8 cellular contexts compared by ENCODE assay signal in genomic region chr1:23742670-23743286, GRCh38. TPM values are rescaled to one million over a fixed set of nuclear protein-coding genes. Genes with fewer than 3 reads are reported as not detected.
DNase-seq lines count a peak whose midpoint lies in the region; ATAC-seq and TF ChIP-seq lines count a peak whose summit lies in the region.

No MANE protein-coding gene starts in this region.

- TF ChIP-seq CTCF in CD14-positive monocyte (IDR thresholded peaks at IDR 0.05) (no peak), breast epithelium (IDR thresholded peaks at IDR 0.05) (no peak), lower leg skin (IDR thresholded peaks at IDR 0.05) (no peak), thoracic aorta (IDR thresholded peaks at IDR 0.05) (no peak)

- peak overlapping the region; percentile 86 to 92 for H3K4me3 Mint-ChIP-seq in CD14-positive monocyte

- H3K36me3 ChIP-seq in MG63 (peaks cover 30% of the 10 kb centered on the region), breast epithelium (no peaks in the 10 kb centered on the region), thoracic aorta (no peaks in the 10 kb centered on the region)

- 9 to 17% methylated on average over 17 to 21 of the region's 28 CpGs for WGBS in lower leg skin, 2 donors

- H3K9me3 Mint-ChIP-seq in CD14-positive monocyte: no peaks in the 10 kb centered on the region

- H3K27ac Mint-ChIP-seq in CD14-positive monocyte: peak overlapping the region in 6 of 7 donors; percentile 75 to 86 (median 82)

- peaks cover 0 to 8% of the 10 kb centered on the region in 2 donors for H3K4me1 ChIP-seq in breast epithelium
- H3K4me1 ChIP-seq in thoracic aorta (ENCODE audit: control insufficient read depth in 1 of 2, low read depth in 2 of 2): peaks cover 11 to 24% of the 10 kb centered on the region in 2 donors

- DNase-seq in CD14-positive monocyte (ENCODE audit: low spot score) (no peak), MG63 (no peak), breast epithelium (ENCODE audit: low spot score in 2 of 2) (no peak), lower leg skin (ENCODE audit: low spot score in 2 of 2) (peak in 1 of 2 donors; percentile 86), thoracic aorta (ENCODE audit: low spot score) (no peak), 8988T (no peak), mucosa of gallbladder (ENCODE audit: low spot score) (no peak)

- intact Hi-C loops in CD14-positive monocyte (cut with micrococcal nuclease) (loop anchor here (5.0 to 10.0 kb wide), 2 partner anchors 50 to 188 kb away; partner anchors contain the start of genes ID3 (in 1 of the 2) and RPL11 (in 1 of the 2)), breast epithelium (cut with DNase I; ENCODE audit: low total_unique reads) (no loop called here), lower leg skin (cut with DNase I; ENCODE audit: low total_unique reads) (no loop called here)

- no peaks in the 10 kb centered on the region for H3K9me3 ChIP-seq in MG63
- no peaks in the 10 kb centered on the region for H3K9me3 ChIP-seq in breast epithelium
- H3K9me3 ChIP-seq in thoracic aorta: no peaks in the 10 kb centered on the region

- H3K4me3 ChIP-seq in MG63 (peak overlapping the region; percentile 90), breast epithelium (peak overlapping the region; percentile 79 to 92 (median 83)), lower leg skin (ENCODE audit: low read depth, poor library complexity, severe bottlenecking) (peak overlapping the region; percentile 74), thoracic aorta (peak overlapping the region; percentile 96)

- ATAC-seq in GM21367 (IDR thresholded peaks at IDR 0.05; ENCODE audit: unreplicated experiment): peak; percentile 15
- ATAC-seq in thoracic aorta (ENCODE audit: insufficient number of reproducible peaks, low FRiP score, low read depth): peak; percentile 37

- H3K27ac ChIP-seq in breast epithelium (peak overlapping the region; percentile 89), thoracic aorta (peak overlapping the region; percentile 77 to 83)

- TF ChIP-seq POLR2A in breast epithelium (IDR thresholded peaks at IDR 0.05) (no peak), lower leg skin (IDR thresholded peaks at IDR 0.05) (no peak)

- no peaks in the 10 kb centered on the region for H3K27me3 ChIP-seq in MG63
- H3K27me3 ChIP-seq in breast epithelium: no peaks in the 10 kb centered on the region
- H3K27me3 ChIP-seq in thoracic aorta (replicated peaks; ENCODE audit: insufficient read depth): no peaks in the 10 kb centered on the region

- H3K36me3 Mint-ChIP-seq in CD14-positive monocyte: peaks cover 9 to 17% of the 10 kb centered on the region in 2 donors

- H3K27me3 Mint-ChIP-seq in CD14-positive monocyte (ENCODE audit: low read depth in 3 of 3): peaks cover 0 to 4% (median 2%) of the 10 kb centered on the region in 3 donors

- peaks cover 30% of the 10 kb centered on the region for H3K4me1 Mint-ChIP-seq in CD14-positive monocyte

RNA-seq across cellular contexts. Expression of gene ELOA, which starts 0.5 kb away (rescaled TPM):
- 10 to 100 TPM; 28.7 to 31.2 TPM for polyA plus RNA-seq in CD14-positive monocyte
- 32.8 and 35.6 TPM in 2 replicates for total RNA-seq in MG63 (2014; rRNA removed; shearing (Covaris generic); ENCODE audit: low replicate concordance)
- total RNA-seq in breast epithelium (10 to 100 TPM; 30.3 to 61.9 (median 32.8) TPM), lower leg skin (10 to 100 TPM; 33.6 to 40.4 (median 39.9) TPM), thoracic aorta (10 to 100 TPM; 23.3 to 40.6 TPM), mucosa of gallbladder (35.0 TPM)

RNA-seq across cellular contexts. Expression of gene PITHD1, which starts 35.4 kb away (rescaled TPM):
- 10 to 100 TPM; 20.8 to 29.9 TPM for polyA plus RNA-seq in CD14-positive monocyte
- 64.2 and 116 TPM in 2 replicates for total RNA-seq in MG63 (2014; rRNA removed; shearing (Covaris generic); ENCODE audit: low replicate concordance)
- 10 to 100 TPM; 46.9 to 62.8 (median 60.3) TPM for total RNA-seq in breast epithelium
- total RNA-seq in lower leg skin: 100 to 1,000 TPM in 1 of 4 donors, 10 to 100 TPM in 3; 77.0 to 115 (median 85.7) TPM
- 10 to 100 TPM; 42.9 to 57.0 TPM for total RNA-seq in thoracic aorta
- total RNA-seq in mucosa of gallbladder: 49.0 TPM

RNA-seq across cellular contexts. Expression of gene LYPLA2, which starts 48.2 kb away (rescaled TPM):
- 10 to 100 TPM; 74.1 to 86.7 TPM for polyA plus RNA-seq in CD14-positive monocyte
- total RNA-seq in MG63 (2014; rRNA removed; shearing (Covaris generic); ENCODE audit: low replicate concordance): 38.5 and 68.6 TPM in 2 replicates
- total RNA-seq in breast epithelium (10 to 100 TPM; 31.8 to 52.8 (median 49.5) TPM), lower leg skin (10 to 100 TPM; 57.6 to 76.0 (median 66.7) TPM), thoracic aorta (10 to 100 TPM; 29.6 to 37.2 TPM), mucosa of gallbladder (63.2 TPM)

RNA-seq across cellular contexts. Expression of gene RPL11, which starts 51.2 kb away (rescaled TPM):
- 100 to 1,000 TPM; 542 to 552 TPM for polyA plus RNA-seq in CD14-positive monocyte
- 858 and 903 TPM in 2 replicates for total RNA-seq in MG63 (2014; rRNA removed; shearing (Covaris generic); ENCODE audit: low replicate concordance)
- total RNA-seq in breast epithelium: 1,000 to 10,000 TPM; 1,191 to 1,487 (median 1,340) TPM
- 1,000 to 10,000 TPM; 1,119 to 1,710 (median 1,561) TPM for total RNA-seq in lower leg skin
- total RNA-seq in thoracic aorta: 100 to 1,000 TPM; 433 to 469 TPM
- 732 TPM for total RNA-seq in mucosa of gallbladder

RNA-seq across cellular contexts. Expression of gene GALE, which starts 57.8 kb away (rescaled TPM):
- polyA plus RNA-seq in CD14-positive monocyte: 10 to 100 TPM; 17.6 to 18.0 TPM
- total RNA-seq in MG63 (2014; rRNA removed; shearing (Covaris generic); ENCODE audit: low replicate concordance): 45.4 and 123 TPM in 2 replicates
- 10 to 100 TPM in 2 of 3 donors, 1 to 10 TPM in 1; 9.9 to 31.2 (median 28.2) TPM for total RNA-seq in breast epithelium
- 10 to 100 TPM; 12.8 to 39.3 (median 29.5) TPM for total RNA-seq in lower leg skin
- total RNA-seq in thoracic aorta: 10 to 100 TPM in 1 of 2 donors, 1 to 10 TPM in 1; 8.3 to 10.0 TPM
- total RNA-seq in mucosa of gallbladder: 111 TPM

Comparison
In these comparisons a context has a peak if more than half of its experiments do, and no peak if none do; other contexts are left out.
1. intact Hi-C loops: an anchor here in CD14-positive monocyte (5.0 to 10.0 kb wide); none called in breast epithelium and lower leg skin.